ENCODE assay signal across 22 cellular contexts in genomic region chr19:32924200-32924599, GRCh38. TPM values are rescaled to one million over a fixed set of nuclear protein-coding genes. Genes with fewer than 3 reads are reported as not detected.
A peak's percentile ranks its signal among the peaks of the same experiment; 100 is the strongest.
DNase-seq lines count a peak whose midpoint lies in the region; ATAC-seq, FAIRE-seq and TF ChIP-seq lines count a peak whose summit lies in the region.
"Had no signal": no experiment of that assay in that cellular context is flagged by ENCODE, and none has a peak within 500 bp of the region (broad histone marks: within the 10 kb centered on the region; RNA-seq: fewer than 3 reads in every experiment).

No MANE protein-coding gene starts in this region.

- no peaks in the 10 kb centered on the region for H3K4me1 Mint-ChIP-seq in HFFc6 (ENCODE audit: low read depth)
- H3K4me1 Mint-ChIP-seq: CD4-positive, alpha-beta memory T cell; nephron progenitor cell had no signal

- TF ChIP-seq POLR2A in A549 (IDR thresholded peaks at IDR 0.05; ENCODE audit: low read length) (no peak), testis (IDR thresholded peaks at IDR 0.05) (no peak)

- peak; percentile 65 for FAIRE-seq in A549 (lab: Jason Lieb, UNC)
- FAIRE-seq in islet of Langerhans (lab: Jason Lieb, UNC), result peak; percentile 27
- no peak for FAIRE-seq in urothelium cell line (lab: Jason Lieb, UNC)
- FAIRE-seq: GM18507 had no signal

- H3K4me3 ChIP-seq in A549, result no peak overlapping the region
- no peak overlapping the region for H3K4me3 ChIP-seq in testis
- H3K4me3 ChIP-seq: thoracic aorta had no signal

- peak overlapping the region; percentile 50; the same call in 1 of the 2 replicates for H3K27ac Mint-ChIP-seq in HFFc6
- H3K27ac Mint-ChIP-seq: activated T-cell treated with anti-CD3 and anti-CD28 coated beads, Interleukin-2, amount 50 U/mL, for 72 hours; CD4-positive, alpha-beta memory T cell; effector memory CD8-positive, alpha-beta T cell; nephron progenitor cell; T-helper 2 cell treated with Interferon-gamma antibody and Interleukin-4, amounts not matched to agents 5 μg/mL and 100 μg/mL, for 36 hours had no signal

- no peaks in the 10 kb centered on the region for H3K27me3 Mint-ChIP-seq in HFFc6 (ENCODE audit: insufficient read depth)
- H3K27me3 Mint-ChIP-seq: CD4-positive, alpha-beta memory T cell; effector memory CD8-positive, alpha-beta T cell had no signal

- H3K4me1 ChIP-seq in A549 (peaks cover 16% of the 10 kb centered on the region), testis (no peaks in the 10 kb centered on the region)

- H3K27ac ChIP-seq in A549, result 0 out of 6 replicates have a peak overlapping the region, but pooled peaks of 1 of the 2 experiments have one; percentile 1
- no peak overlapping the region for H3K27ac ChIP-seq in testis
- H3K27ac ChIP-seq: thoracic aorta had no signal

- intact Hi-C loops in testis (cut with DNase I; ENCODE audit: low total_unique reads), result no loop called here

- CTCF ChIA-PET in A549 (lab: Yijun Ruan, JAX), result interaction anchor here (0.6 to 1.9 kb wide), 8 partner anchors 8 to 324 kb away, joined by 3 to 6 read pairs (median 4); no protein-coding TSS in a partner anchor

- no peak overlapping the region for H3K4me3 Mint-ChIP-seq in HFFc6
- H3K4me3 Mint-ChIP-seq: activated T-cell treated with anti-CD3 and anti-CD28 coated beads, Interleukin-2, amount 50 U/mL, for 72 hours; CD4-positive, alpha-beta memory T cell; effector memory CD8-positive, alpha-beta T cell; nephron progenitor cell; T-helper 2 cell treated with Interferon-gamma antibody and Interleukin-4, amounts not matched to agents 5 μg/mL and 100 μg/mL, for 36 hours had no signal

- no peak overlapping the region for H3K4me2 ChIP-seq in A549

- no peak for TF ChIP-seq RAD21 in A549 (conservative IDR thresholded peaks at IDR 0.05 in 1 of 2, IDR thresholded peaks at IDR 0.05 in 1 of 2)

- no peaks in the 10 kb centered on the region for H3K27me3 ChIP-seq in testis

- 74% methylated on average over 6 of the region's 6 CpGs for WGBS in A549 (ENCODE audit: missing lambda C conversion rate)
- 97 to 99% methylated on average over 3 to 6 of the region's 6 CpGs for WGBS in testis, 2 donors

- ATAC-seq in A549 (no peak), left lobe of liver (no peak), GM21447 (IDR thresholded peaks at IDR 0.05; ENCODE audit: unreplicated experiment) (no peak)
- ATAC-seq: activated T-cell treated with anti-CD3 and anti-CD28 coated beads, Interleukin-2, amount 50 U/mL, for 72 hours; effector memory CD8-positive, alpha-beta T cell; Panc1 had no signal

- H3K36me3 ChIP-seq in testis (ENCODE audit: low read depth, missing control alignments), result no peaks in the 10 kb centered on the region

- TF ChIP-seq CTCF in A549 (IDR thresholded peaks at IDR 0.05) (no peak), HFFc6 (IDR thresholded peaks at IDR 0.05) (no peak), testis (IDR thresholded peaks at IDR 0.05) (no peak)

- H3K9me3 ChIP-seq in A549, result peaks cover 14% of the 10 kb centered on the region
- H3K9me3 ChIP-seq in testis, result no peaks in the 10 kb centered on the region
- H3K9me3 ChIP-seq: thoracic aorta had no signal

- DNase-seq in A549 (ENCODE audit: low read depth in 1 of 2, low spot score in 1 of 2) (peak in 1 of 2 experiments; percentile 58), HFFc6 (peak; percentile 5), amniotic epithelial cell (ENCODE audit: low read depth) (peak; percentile 75), left lobe of liver (ENCODE audit: low spot score) (no peak), urothelium cell line (ENCODE audit: low spot score) (no peak), testis (no peak)
- DNase-seq: activated naive CD4-positive, alpha-beta T cell treated with anti-CD3 and anti-CD28 coated beads, Interleukin-2, amount 50 U/mL, for 16 hours; activated T-cell treated with anti-CD3 and anti-CD28 coated beads, Interleukin-2, amount 50 U/mL, for 72 hours; CD4-positive, alpha-beta memory T cell; effector memory CD8-positive, alpha-beta T cell; hippocampal formation; Kasumi-1; mesendoderm; NCI-H1105; nephron progenitor cell had no signal

- peaks cover 7% of the 10 kb centered on the region; the same call in 1 of the 2 replicates for H3K9me3 Mint-ChIP-seq in HFFc6

- POLR2A ChIA-PET in A549 (lab: Yijun Ruan, JAX), result no interaction called here

- no peak for TF ChIP-seq EP300 in A549 (IDR thresholded peaks at IDR 0.05)

- H3K36me3 Mint-ChIP-seq in HFFc6 (ENCODE audit: low read depth), result peaks cover 15% of the 10 kb centered on the region

TF ChIP-seq in A549, 52 proteins besides CTCF, POLR2A, EP300 and RAD21:
- TF ChIP-seq FOSL2 (IDR thresholded peaks at IDR 0.05) (no peak), FOSL2 (CRISPR knock-in tag; IDR thresholded peaks at IDR 0.05) (peak; percentile 61), CHD4 (IDR thresholded peaks at IDR 0.05; ENCODE audit: borderline replicate concordance) (no peak)

RNA-seq across cellular contexts. Expression of gene CEP89, which starts 47.6 kb away (rescaled TPM):
- polyA plus RNA-seq in A549 (2011; rRNA removed) (31.5 and 45.3 TPM in 2 replicates), A549 (2017; fragmentation: RNase III; extraction: RNeasy Plus Mini Kit Qiagen cat#74134 plus additional on column Dnase treatment) (38.4 to 42.2 TPM (median 41.3 TPM) in 3 replicates), testis (ENCODE audit: insufficient read depth, low read depth, low replicate concordance) (14.0 TPM)
- polyA plus RNA-seq in A549 (2012; cell fraction: cytosol; rRNA removed), result 41.5 and 44.3 TPM in 2 replicates
- 50.8 and 61.9 TPM in 2 replicates for polyA plus RNA-seq in A549 (2012; cell fraction: nucleus; rRNA removed)
- polyA minus RNA-seq in A549 (2011; rRNA and poly(A)+ RNA removed), result 65.3 and 74.0 TPM in 2 replicates
- 10 to 100 TPM; 27.3 to 32.1 (median 30.9) TPM for total RNA-seq in HFFc6 (2021; fragmentation: NEBNext Ultra II Directional; extraction: Animal tissue kit (Norgen Biotek cat#: 25700))
- total RNA-seq in left lobe of liver (4.6 TPM), testis (10 to 100 TPM; 16.7 to 17.2 TPM)

RNA-seq across cellular contexts. Expression of gene FAAP24, which starts 47.8 kb away (rescaled TPM):
- polyA plus RNA-seq in A549 (2011; rRNA removed) (14.4 and 15.9 TPM in 2 replicates), A549 (2017; fragmentation: RNase III; extraction: RNeasy Plus Mini Kit Qiagen cat#74134 plus additional on column Dnase treatment) (14.2 to 15.1 TPM (median 15.0 TPM) in 3 replicates), testis (ENCODE audit: insufficient read depth, low read depth, low replicate concordance) (15.8 TPM)
- polyA plus RNA-seq in A549 (2012; cell fraction: cytosol; rRNA removed), result 13.1 and 15.9 TPM in 2 replicates
- polyA plus RNA-seq in A549 (2012; cell fraction: nucleus; rRNA removed), result 4.0 and 4.4 TPM in 2 replicates
- polyA minus RNA-seq in A549 (2011; rRNA and poly(A)+ RNA removed), result 10.1 and 14.6 TPM in 2 replicates
- 1 to 10 TPM; 1.9 to 4.2 (median 3.3) TPM for total RNA-seq in HFFc6 (2021; fragmentation: NEBNext Ultra II Directional; extraction: Animal tissue kit (Norgen Biotek cat#: 25700))
- total RNA-seq in left lobe of liver (1.1 TPM), testis (10 to 100 TPM in 1 of 2 donors, 1 to 10 TPM in 1; 5.5 to 11.8 TPM)

RNA-seq across cellular contexts. Expression of gene SLC7A9, which starts 54.6 kb away (rescaled TPM):
- polyA plus RNA-seq in A549 (2011; rRNA removed), result 0.50 and 1.3 TPM in 2 replicates
- polyA plus RNA-seq in A549 (2012; cell fraction: cytosol; rRNA removed), result 0.29 and 0.48 TPM in 2 replicates
- polyA plus RNA-seq in A549 (2012; cell fraction: nucleus; rRNA removed), result 2.5 and 2.8 TPM in 2 replicates
- polyA plus RNA-seq in A549 (2017; fragmentation: RNase III; extraction: RNeasy Plus Mini Kit Qiagen cat#74134 plus additional on column Dnase treatment), result 0.54 to 0.62 TPM (median 0.62 TPM) in 3 replicates
- 0.74 and 1.0 TPM in 2 replicates for polyA minus RNA-seq in A549 (2011; rRNA and poly(A)+ RNA removed)
- total RNA-seq in HFFc6 (2021; fragmentation: NEBNext Ultra II Directional; extraction: Animal tissue kit (Norgen Biotek cat#: 25700)), result not detected
- total RNA-seq in left lobe of liver, result 11.4 TPM
- 1 to 10 TPM in 1 of 2 donors, under 1 TPM in 1; 0.79 to 1.6 TPM for total RNA-seq in testis
- 1.2 TPM for polyA plus RNA-seq in testis (ENCODE audit: insufficient read depth, low read depth, low replicate concordance)
- total RNA-seq: kidney epithelial cell had no signal
- polyA plus RNA-seq: CD4-positive, alpha-beta memory T cell had no signal

Comparison
In these comparisons a context has a peak if more than half of its experiments do, and no peak if none do; other contexts are left out.
1. DNase-seq: peak in HFFc6 (single experiment) and amniotic epithelial cell (single experiment); none in left lobe of liver (single experiment), urothelium cell line (single experiment) and testis (single experiment).